In genomic region chr17:82242698-82242976, GRCh38 we compare ENCODE assay signal across 12 cellular contexts. TPM values are rescaled to one million over a fixed set of nuclear protein-coding genes. Genes with fewer than 3 reads are reported as not detected.
DNase-seq lines count a peak whose midpoint lies in the region; ATAC-seq and TF ChIP-seq lines count a peak whose summit lies in the region.
"Had no signal": no experiment of that assay in that cellular context is flagged by ENCODE, and none has a peak within 500 bp of the region (broad histone marks: within the 10 kb centered on the region; RNA-seq: fewer than 3 reads in every experiment).

No MANE protein-coding gene starts in this region.

- TF ChIP-seq EP300 in sigmoid colon (IDR thresholded peaks at IDR 0.05): no peak

- H3K36me3 ChIP-seq in RWPE2 (ENCODE audit: low read depth) (peaks cover 74% of the 10 kb centered on the region), sigmoid colon (peaks cover 14 to 62% (median 22%) of the 10 kb centered on the region in 4 donors)

- H3K4me1 Mint-ChIP-seq in CD14-positive monocyte: peaks cover 82% of the 10 kb centered on the region
- H3K4me1 Mint-ChIP-seq in glutamatergic neuron (ENCODE audit: low read depth, unreplicated experiment): peaks cover 14% of the 10 kb centered on the region

- H3K27me3 ChIP-seq in RWPE2 (ENCODE audit: insufficient read depth, poor library complexity, severe bottlenecking): no peaks in the 10 kb centered on the region
- no peaks in the 10 kb centered on the region for H3K27me3 ChIP-seq in sigmoid colon

- WGBS in sigmoid colon, 2 donors: 79 to 86% methylated on average over 24 of the region's 24 CpGs

- H3K36me3 Mint-ChIP-seq in CD14-positive monocyte: peaks cover 53 to 67% of the 10 kb centered on the region in 2 donors
- H3K36me3 Mint-ChIP-seq in glutamatergic neuron (ENCODE audit: unreplicated experiment): peaks cover 6% of the 10 kb centered on the region

- H3K9me3 Mint-ChIP-seq in CD14-positive monocyte (no peaks in the 10 kb centered on the region), glutamatergic neuron (ENCODE audit: unreplicated experiment) (peaks cover 13% of the 10 kb centered on the region)

- H3K27me3 Mint-ChIP-seq in CD14-positive monocyte (ENCODE audit: low read depth in 3 of 3): peaks cover 0 to 6% (median 0%) of the 10 kb centered on the region in 3 donors
- peaks cover 12% of the 10 kb centered on the region for H3K27me3 Mint-ChIP-seq in glutamatergic neuron (ENCODE audit: unreplicated experiment)

- ATAC-seq in RWPE2 (ENCODE audit: low read depth): no peak

- peak overlapping the region; percentile 91 for H3K27ac ChIP-seq in RWPE2 (ENCODE audit: poor library complexity, severe bottlenecking)
- H3K27ac ChIP-seq in sigmoid colon: peak overlapping the region; percentile 81 to 90 (median 86)

- H3K4me3 Mint-ChIP-seq in CD14-positive monocyte (no peak overlapping the region), glutamatergic neuron (ENCODE audit: unreplicated experiment) (peak overlapping the region; percentile 30)

- DNase-seq in CD14-positive monocyte (ENCODE audit: low spot score): no peak
- peak; percentile 72 for DNase-seq in RWPE2 (ENCODE audit: low spot score)
- no peak for DNase-seq in glutamatergic neuron
- DNase-seq in sigmoid colon: peak; percentile 69
- DNase-seq in midbrain (lab: John Stamatoyannopoulos, UW): no peak
- no peak for DNase-seq in cerebellar cortex (ENCODE audit: low spot score)
- DNase-seq in hippocampal formation (lab: John Stamatoyannopoulos, UW): no peak
- DNase-seq in NCI-H2081 (lab: John Stamatoyannopoulos, UW): no peak
- DNase-seq: activated naive CD4-positive, alpha-beta T cell treated with anti-CD3 and anti-CD28 coated beads, Interleukin-2, amount 50 U/mL, for 16 hours; DMS53; KBM-7; NCI-H69 had no signal

- H3K4me3 ChIP-seq in RWPE2 (ENCODE audit: severe bottlenecking) (no peak overlapping the region), sigmoid colon (no peak overlapping the region)

- no peak for TF ChIP-seq POLR2A in sigmoid colon (IDR thresholded peaks at IDR 0.05)

- no peaks in the 10 kb centered on the region for H3K9me3 ChIP-seq in RWPE2 (ENCODE audit: severe bottlenecking)
- H3K9me3 ChIP-seq in sigmoid colon: no peaks in the 10 kb centered on the region

- no peak for TF ChIP-seq CTCF in CD14-positive monocyte (IDR thresholded peaks at IDR 0.05)
- TF ChIP-seq CTCF in RWPE2 (IDR thresholded peaks at IDR 0.05; ENCODE audit: poor library complexity, severe bottlenecking): no peak
- no peak for TF ChIP-seq CTCF in glutamatergic neuron (IDR thresholded peaks at IDR 0.05; ENCODE audit: partially characterized antibody, unreplicated experiment)
- TF ChIP-seq CTCF in sigmoid colon (IDR thresholded peaks at IDR 0.05): no peak

- H3K27ac Mint-ChIP-seq in CD14-positive monocyte (peak overlapping the region in 4 of 7 donors; percentile 33 to 93 (median 46)), glutamatergic neuron (ENCODE audit: unreplicated experiment) (peak overlapping the region; percentile 1)

- intact Hi-C loops in CD14-positive monocyte (cut with micrococcal nuclease) (loop anchor here (5.0 kb wide), 2 partner anchors 35 to 80 kb away; no protein-coding TSS in a partner anchor), sigmoid colon (cut with DNase I) (no loop called here)

- peaks cover 72% of the 10 kb centered on the region for H3K4me1 ChIP-seq in RWPE2 (ENCODE audit: insufficient read depth, poor library complexity, severe bottlenecking)
- H3K4me1 ChIP-seq in sigmoid colon: peaks cover 0 to 98% (median 92%) of the 10 kb centered on the region in 4 donors

RNA-seq across cellular contexts. Expression of gene SLC16A3, which starts 13.8 kb away (rescaled TPM):
- 10 to 100 TPM; 26.3 to 35.3 TPM for polyA plus RNA-seq in CD14-positive monocyte
- 15.6 TPM for total RNA-seq in glutamatergic neuron (ENCODE audit: unreplicated experiment)
- 10 to 100 TPM in 3 of 4 donors, 1 to 10 TPM in 1; 9.6 to 19.7 (median 11.6) TPM for total RNA-seq in sigmoid colon
- polyA plus RNA-seq in sigmoid colon: 100 to 1,000 TPM in 1 of 3 donors, 10 to 100 TPM in 2; 10.8 to 140 (median 37.9) TPM

RNA-seq across cellular contexts. Expression of gene CCDC57, which starts 30.0 kb away (rescaled TPM):
- polyA plus RNA-seq in CD14-positive monocyte (10 to 100 TPM; 17.1 to 20.1 TPM), sigmoid colon (10 to 100 TPM; 17.4 to 47.8 (median 25.4) TPM)
- total RNA-seq in glutamatergic neuron (ENCODE audit: unreplicated experiment) (40.7 TPM), sigmoid colon (10 to 100 TPM; 13.3 to 34.1 (median 20.8) TPM)

RNA-seq across cellular contexts. Expression of gene CSNK1D, which starts 30.9 kb away (rescaled TPM):
- 10 to 100 TPM; 47.0 to 60.9 TPM for polyA plus RNA-seq in CD14-positive monocyte
- 211 TPM for total RNA-seq in glutamatergic neuron (ENCODE audit: unreplicated experiment)
- total RNA-seq in sigmoid colon: 10 to 100 TPM; 45.1 to 61.2 (median 48.9) TPM
- polyA plus RNA-seq in sigmoid colon: 100 to 1,000 TPM in 1 of 3 donors, 10 to 100 TPM in 2; 55.9 to 142 (median 86.2) TPM

Comparison
In these comparisons a context has a peak if more than half of its experiments do, and no peak if none do; other contexts are left out.
1. DNase-seq: peak in RWPE2 (single experiment) and sigmoid colon (single experiment); none in CD14-positive monocyte (single experiment), glutamatergic neuron (single experiment), midbrain (single experiment), cerebellar cortex (single experiment), hippocampal formation (0 of 2) and NCI-H2081 (0 of 2).